22 cellular contexts compared by ENCODE assay signal in genomic region chr12:116606397-116606796, GRCh38. TPM values are rescaled to one million over a fixed set of nuclear protein-coding genes. Genes with fewer than 3 reads are reported as not detected.
"Had no signal": no experiment of that assay in that cellular context is flagged by ENCODE, and none has a peak within 500 bp of the region (broad histone marks: within the 10 kb centered on the region; RNA-seq: fewer than 3 reads in every experiment).

No MANE protein-coding gene starts in this region.

- H3K27me3 ChIP-seq: esophagus squamous epithelium, ovary had no signal

- H3K36me3 ChIP-seq: esophagus squamous epithelium, gastrocnemius medialis, ovary, tibial artery had no signal

- H3K9me3 ChIP-seq: esophagus squamous epithelium, gastrocnemius medialis, ovary, tibial artery had no signal

- H3K27ac ChIP-seq: coronary artery, esophagus squamous epithelium, gastrocnemius medialis, ovary, tibial artery had no signal

- ATAC-seq: activated T-cell treated with anti-CD3 and anti-CD28 coated beads, Interleukin-2, amount 50 U/mL, for 72 hours; gastrocnemius medialis; left ventricle myocardium superior; naive thymus-derived CD8-positive, alpha-beta T cell; right cardiac atrium; stimulated activated naive CD8-positive, alpha-beta T cell treated with anti-CD3 and anti-CD28 coated beads, Interleukin-15, Interleukin-2, amounts not matched to agents 100 U/mL and 50 U/mL, for 24 hours had no signal

- DNase-seq: activated CD4-positive, alpha-beta memory T cell treated with anti-CD3 and anti-CD28 coated beads for 36 hours; activated CD4-positive, alpha-beta T cell treated with anti-CD3 and anti-CD28 coated beads for 48 hours; activated effector memory CD4-positive, alpha-beta T cell treated with Interleukin-2 at 50 U/mL for 16 hours; activated naive CD4-positive, alpha-beta T cell treated with anti-CD3 and anti-CD28 coated beads, Interleukin-2, amount 10 ng/mL, durations not matched to agents 7 days and 5 days; activated T-cell treated with anti-CD3 and anti-CD28 coated beads, Interleukin-2, amount 50 U/mL, for 72 hours; amygdala; cerebellar nuclear complex; esophagus squamous epithelium; gastrocnemius medialis; hippocampal formation; left ventricle myocardium superior; mammary epithelial cell; naive thymus-derived CD8-positive, alpha-beta T cell; ovary; right cardiac atrium; stimulated activated CD4-positive, alpha-beta T cell treated with anti-CD3 and anti-CD28 coated beads, Interleukin-12 subunit alpha, Interleukin-12 subunit beta, amount 100 ng/mL, for 4 hours; stimulated activated CD4-positive, alpha-beta T cell treated with anti-CD3 and anti-CD28 coated beads, Interleukin-4, amount 100 ng/mL, for 4 hours; stimulated activated naive CD8-positive, alpha-beta T cell treated with anti-CD3 and anti-CD28 coated beads, Interleukin-15, Interleukin-2, amounts not matched to agents 100 U/mL and 50 U/mL, for 24 hours; tibial artery had no signal

- H3K4me3 ChIP-seq: coronary artery, esophagus squamous epithelium, gastrocnemius medialis, ovary, tibial artery had no signal

RNA-seq across cellular contexts. Expression of gene MAP1LC3B2, which starts 47.2 kb away (rescaled TPM):
- total RNA-seq: skeletal muscle tissue, ureter had no signal
